In genomic region chr16:59339871-59340270, GRCh38 we compare ENCODE assay signal across 30 cellular contexts.
"Had no signal": no experiment of that assay in that cellular context is flagged by ENCODE, and none has a peak within 500 bp of the region (broad histone marks: within the 10 kb centered on the region; RNA-seq: fewer than 3 reads in every experiment).

No MANE protein-coding gene starts in this region.

- H3K27ac ChIP-seq: body of pancreas, breast epithelium, KMS-11, PC-9, RWPE1, WERI-Rb-1 had no signal

- H3K27ac Mint-ChIP-seq: activated CD4-positive, alpha-beta T cell treated with anti-CD3 and anti-CD28 coated beads, Interleukin-2, amount 10 ng/mL, durations not matched to agents 24 days and 14 days; activated CD8-positive, alpha-beta T cell treated with anti-CD3 and anti-CD28 coated beads, Interleukin-2, amount 10 ng/mL, durations not matched to agents 7 days and 5 days; activated naive CD4-positive, alpha-beta T cell treated with anti-CD3 and anti-CD28 coated beads, Interleukin-2, amount 50 U/mL, for 24 hours; activated naive CD8-positive, alpha-beta T cell treated with anti-CD3 and anti-CD28 coated beads, Interleukin-2, amount 10 ng/mL, durations not matched to agents 7 days and 5 days; activated T-cell treated with anti-CD3 and anti-CD28 coated beads, Interleukin-2, amount 50 U/mL, for 24 hours; activated T-helper 2 cell treated with anti-CD3 and anti-CD28 coated beads, Interferon-gamma antibody, Interleukin-2, Interleukin-4, amounts not matched to agents 10 μg/mL and 5 μg/mL and 100 μg/mL, durations not matched to agents 14 hours and 24 hours and 36 hours had no signal

- H3K27me3 Mint-ChIP-seq: activated CD4-positive, alpha-beta T cell treated with anti-CD3 and anti-CD28 coated beads, Interleukin-2, amount 10 ng/mL, durations not matched to agents 24 days and 14 days; activated naive CD8-positive, alpha-beta T cell treated with anti-CD3 and anti-CD28 coated beads, Interleukin-2, amount 10 ng/mL, durations not matched to agents 7 days and 5 days; activated T-cell treated with anti-CD3 and anti-CD28 coated beads, Interleukin-2, amount 50 U/mL, for 24 hours had no signal

- H3K9ac ChIP-seq: KMS-11 had no signal

- H3K4me1 Mint-ChIP-seq: activated CD4-positive, alpha-beta T cell treated with anti-CD3 and anti-CD28 coated beads, Interleukin-2, amount 10 ng/mL, durations not matched to agents 24 days and 14 days; activated naive CD4-positive, alpha-beta T cell treated with anti-CD3 and anti-CD28 coated beads, Interleukin-2, amount 50 U/mL, for 24 hours; activated naive CD8-positive, alpha-beta T cell treated with anti-CD3 and anti-CD28 coated beads, Interleukin-2, amount 10 ng/mL, durations not matched to agents 7 days and 5 days had no signal

- H3K9me3 Mint-ChIP-seq: activated CD4-positive, alpha-beta T cell treated with anti-CD3 and anti-CD28 coated beads, Interleukin-2, amount 10 ng/mL, durations not matched to agents 24 days and 14 days; activated naive CD8-positive, alpha-beta T cell treated with anti-CD3 and anti-CD28 coated beads, Interleukin-2, amount 10 ng/mL, durations not matched to agents 7 days and 5 days; activated T-cell treated with anti-CD3 and anti-CD28 coated beads, Interleukin-2, amount 50 U/mL, for 24 hours; activated T-helper 2 cell treated with anti-CD3 and anti-CD28 coated beads, Interferon-gamma antibody, Interleukin-2, Interleukin-4, amounts not matched to agents 10 μg/mL and 5 μg/mL and 100 μg/mL, durations not matched to agents 14 hours and 24 hours and 36 hours had no signal

- H3K27me3 ChIP-seq: body of pancreas, breast epithelium had no signal

- ATAC-seq: activated CD8-positive, alpha-beta T cell treated with anti-CD3 and anti-CD28 coated beads, Interleukin-2, amount 10 ng/mL, durations not matched to agents 7 days and 5 days; body of pancreas; Right ventricle myocardium inferior had no signal

- H3K36me3 ChIP-seq: breast epithelium, WERI-Rb-1 had no signal

- H3K9me3 ChIP-seq: body of pancreas, breast epithelium had no signal

- H3K36me3 Mint-ChIP-seq: activated naive CD4-positive, alpha-beta T cell treated with anti-CD3 and anti-CD28 coated beads, Interleukin-2, amount 50 U/mL, for 24 hours; activated naive CD8-positive, alpha-beta T cell treated with anti-CD3 and anti-CD28 coated beads, Interleukin-2, amount 10 ng/mL, durations not matched to agents 7 days and 5 days had no signal

- H3K4me3 Mint-ChIP-seq: activated CD4-positive, alpha-beta T cell treated with anti-CD3 and anti-CD28 coated beads, Interleukin-2, amount 10 ng/mL, durations not matched to agents 24 days and 14 days; activated CD8-positive, alpha-beta T cell treated with anti-CD3 and anti-CD28 coated beads, Interleukin-2, amount 10 ng/mL, durations not matched to agents 7 days and 5 days; activated naive CD4-positive, alpha-beta T cell treated with anti-CD3 and anti-CD28 coated beads, Interleukin-2, amount 50 U/mL, for 24 hours; activated naive CD8-positive, alpha-beta T cell treated with anti-CD3 and anti-CD28 coated beads, Interleukin-2, amount 10 ng/mL, durations not matched to agents 7 days and 5 days; activated T-cell treated with anti-CD3 and anti-CD28 coated beads, Interleukin-2, amount 50 U/mL, for 24 hours had no signal

- DNase-seq: activated CD4-positive, alpha-beta T cell treated with anti-CD3 and anti-CD28 coated beads, Interleukin-2, amount 10 ng/mL, durations not matched to agents 24 days and 14 days; activated CD4-positive, alpha-beta T cell treated with anti-CD3 and anti-CD28 coated beads, Interleukin-2, amount 50 U/mL, for 48 hours; activated CD8-positive, alpha-beta T cell treated with anti-CD3 and anti-CD28 coated beads, Interleukin-2, amount 10 ng/mL, durations not matched to agents 7 days and 5 days; activated gamma-delta T cell; activated naive CD4-positive, alpha-beta T cell treated with Interleukin-2 at 50 U/mL for 16 hours; activated naive CD8-positive, alpha-beta T cell treated with anti-CD3 and anti-CD28 coated beads, Interleukin-2, amount 10 ng/mL, durations not matched to agents 7 days and 5 days; activated T-cell treated with anti-CD3 and anti-CD28 coated beads, Interleukin-2, amount 50 U/mL, for 24 hours; body of pancreas; MM.1S; MV-4-11; NCI-H1092; NCI-H1436 treated with DMSO at 0.1 percent for 48 hours; NCI-H1694 treated with DMSO at 0.1 percent for 48 hours; NCI-H2029; NCI-H345; NCI-H524 treated with DMSO at 0.1 percent for 48 hours; NCI-H748 treated with DMSO at 0.1 percent for 48 hours; NK-92 treated with Interleukin-12 subunit alpha and Interleukin-12 subunit beta, amount 100 ng/mL, for 24 hours; PC-9; SW 1271; T-helper 1 cell; T-helper 2 cell; T-helper 9 cell; WERI-Rb-1 had no signal

- H3K4me1 ChIP-seq: body of pancreas, breast epithelium had no signal

- H3K4me3 ChIP-seq: body of pancreas, breast epithelium, PC-9 had no signal
